Comparison of ENCODE assay signal across 8 cellular contexts in genomic region chr17:58351182-58351581, GRCh38. TPM values are rescaled to one million over a fixed set of nuclear protein-coding genes. Genes with fewer than 3 reads are reported as not detected.
DNase-seq lines count a peak whose midpoint lies in the region; ATAC-seq, FAIRE-seq and TF ChIP-seq lines count a peak whose summit lies in the region.

No MANE protein-coding gene starts in this region.

- SMC1A ChIA-PET in GM12878 (lab: Charles Lee; ENCODE audit: uncharacterized antibody, unreplicated experiment): interaction anchor here (0.8 to 7.2 kb wide), 14 partner anchors 11 to 89 kb away, joined by 3 to 91 read pairs (median 4); partner anchors contain the start of genes RNF43 and TSPOAP1

- H3K27ac ChIP-seq in cardiac muscle cell: peak overlapping the region; percentile 96
- peak overlapping the region; percentile 93; the same call in 1 of the 2 replicates for H3K27ac ChIP-seq in GM12878 (ENCODE audit: control insufficient read depth, insufficient read depth)
- H3K27ac ChIP-seq in mesenchymal stem cell (ENCODE audit: low read length, poor library complexity, severe bottlenecking): no peak overlapping the region
- no peak overlapping the region for H3K27ac ChIP-seq in upper lobe of right lung

- no peak overlapping the region for H2BK5ac ChIP-seq in mesenchymal stem cell (ENCODE audit: low read depth, low read length, poor library complexity, severe bottlenecking)

- H2BK15ac ChIP-seq in mesenchymal stem cell (ENCODE audit: low read depth, poor library complexity, severe bottlenecking): no peak overlapping the region

- no peak for TF ChIP-seq RAD21 in GM12878 (IDR thresholded peaks at IDR 0.05; ENCODE audit: insufficient read depth, low read depth, low read length)

- no peaks in the 10 kb centered on the region for H3K27me3 ChIP-seq in cardiac muscle cell
- H3K27me3 ChIP-seq in GM12878 (replicated peaks in 1 of 2; ENCODE audit: control insufficient read depth in 2 of 2, insufficient read depth in 2 of 2, low read length in 1 of 2): no peaks in the 10 kb centered on the region
- H3K27me3 ChIP-seq in mesenchymal stem cell (ENCODE audit: control insufficient read depth in 1 of 2, insufficient read depth in 1 of 2, low read length in 2 of 2): peaks cover 0 to 10% of the 10 kb centered on the region in 2 experiments
- no peaks in the 10 kb centered on the region for H3K27me3 ChIP-seq in upper lobe of right lung

- peaks cover 57% of the 10 kb centered on the region for H3K79me2 ChIP-seq in GM12878 (ENCODE audit: control insufficient read depth, insufficient read depth, low read length)

- WGBS in GM12878 (ENCODE audit: insufficient coverage, insufficient replicate concordance, low lambda C conversion rate, missing lambda C conversion rate): 0% methylated on average over 4 of the region's 4 CpGs
- WGBS in mesenchymal stem cell: 100% methylated on average over 1 of the region's 4 CpGs

- H4K8ac ChIP-seq in mesenchymal stem cell (ENCODE audit: low read length): no peak overlapping the region

- POLR2A ChIA-PET in GM12878 (lab: Charles Lee): interaction anchor here (0.6 to 6.5 kb wide), 11 partner anchors 13 to 154 kb away, joined by 3 to 64 read pairs (median 4); partner anchors contain the start of gene RNF43

- intact Hi-C loops in left cardiac atrium (cut with DNase I): no loop called here
- intact Hi-C loops in GM12878 (cut with micrococcal nuclease; ENCODE audit: unreplicated experiment): no loop called here
- intact Hi-C loops in upper lobe of right lung (cut with DNase I): no loop called here

- no peak for DNase-seq in cardiac muscle cell (ENCODE audit: low read depth in 1 of 2, low spot score in 1 of 2)
- no peak for DNase-seq in left cardiac atrium
- no peak for DNase-seq in GM12878 (ENCODE audit: low read depth, low spot score)
- DNase-seq in mesenchymal stem cell: no peak
- DNase-seq in upper lobe of right lung: no peak
- DNase-seq in GM20000 (ENCODE audit: low spot score): no peak
- no peak for DNase-seq in SKM-1 treated with dmso at 0.1 percent for 144 hours (lab: John Stamatoyannopoulos, UW; ENCODE audit: unreplicated experiment)

- no peak overlapping the region for H3K14ac ChIP-seq in mesenchymal stem cell (ENCODE audit: low read length in 2 of 2)

- no peaks in the 10 kb centered on the region; the same call in 1 of the 2 replicates for H4K20me1 ChIP-seq in GM12878 (ENCODE audit: control insufficient read depth, insufficient read depth)

- H4K91ac ChIP-seq in mesenchymal stem cell (ENCODE audit: low read length): no peak overlapping the region

- in situ Hi-C loops in GM12878 (cut with MboI): no loop called here

- no peak overlapping the region for H3K18ac ChIP-seq in mesenchymal stem cell (ENCODE audit: low read depth in 1 of 2, low read length in 2 of 2)

- no peak for TF ChIP-seq CTCF in cardiac muscle cell (IDR thresholded peaks at IDR 0.05; ENCODE audit: low read depth, low read length)
- TF ChIP-seq CTCF in GM12878 (IDR thresholded peaks at IDR 0.05 in 2 of 3, conservative IDR thresholded peaks at IDR 0.05 in 1 of 3; ENCODE audit: control insufficient read depth in 2 of 3, extremely low read depth in 1 of 3, insufficient read depth in 1 of 3, low read depth in 3 of 3, low read length in 3 of 3): no peak
- no peak for TF ChIP-seq CTCF in upper lobe of right lung (IDR thresholded peaks at IDR 0.05)
- TF ChIP-seq CTCF in GM20000 (IDR thresholded peaks at IDR 0.05; ENCODE audit: extremely low read depth, missing control alignments): no peak

- peaks cover 39% of the 10 kb centered on the region for H3K36me3 ChIP-seq in cardiac muscle cell
- peaks cover 17 to 25% of the 10 kb centered on the region in 2 experiments for H3K36me3 ChIP-seq in GM12878 (ENCODE audit: control insufficient read depth in 2 of 2, insufficient read depth in 2 of 2, low read length in 1 of 2)
- H3K36me3 ChIP-seq in mesenchymal stem cell (ENCODE audit: control insufficient read depth in 1 of 2, insufficient read depth in 2 of 2, low read depth in 1 of 2, low read length in 2 of 2): peaks cover 19 to 42% of the 10 kb centered on the region in 2 experiments
- peaks cover 45% of the 10 kb centered on the region for H3K36me3 ChIP-seq in upper lobe of right lung

- no peak overlapping the region for H2AK5ac ChIP-seq in mesenchymal stem cell (ENCODE audit: low read length, severe bottlenecking)

- H3K4me1 ChIP-seq in cardiac muscle cell (ENCODE audit: low read depth): peaks cover 9% of the 10 kb centered on the region
- H3K4me1 ChIP-seq in GM12878 (ENCODE audit: control insufficient read depth, insufficient read depth, low read length): peaks cover 14% of the 10 kb centered on the region
- H3K4me1 ChIP-seq in mesenchymal stem cell (ENCODE audit: control insufficient read depth, insufficient read depth, low read depth, low read length): peaks cover 10% of the 10 kb centered on the region
- peaks cover 9% of the 10 kb centered on the region for H3K4me1 ChIP-seq in upper lobe of right lung

- no peak overlapping the region for H2BK12ac ChIP-seq in mesenchymal stem cell (ENCODE audit: low read length in 2 of 2)

- RAD21 ChIA-PET in GM12878 (lab: Charles Lee; ENCODE audit: unreplicated experiment): interaction anchor here (1.2 to 4.8 kb wide), 8 partner anchors 13 to 66 kb away, joined by 3 to 49 read pairs (median 12); partner anchors contain the start of genes RNF43 and TSPOAP1

- H3K4me3 ChIP-seq in cardiac muscle cell: peak overlapping the region; percentile 67
- H3K4me3 ChIP-seq in GM12878: peak overlapping the region; percentile 94
- peak overlapping the region in 1 of 2 experiments; percentile 98 for H3K4me3 ChIP-seq in mesenchymal stem cell (ENCODE audit: insufficient read depth in 1 of 2, low read depth in 1 of 2, low read length in 2 of 2)
- H3K4me3 ChIP-seq in upper lobe of right lung: peak overlapping the region; percentile 95

- peaks cover 14% of the 10 kb centered on the region for H3K79me1 ChIP-seq in mesenchymal stem cell (replicated peaks; ENCODE audit: low read length, poor library complexity, severe bottlenecking)

- H3K9me3 ChIP-seq in cardiac muscle cell (ENCODE audit: low read depth): no peaks in the 10 kb centered on the region
- no peaks in the 10 kb centered on the region for H3K9me3 ChIP-seq in GM12878 (replicated peaks; ENCODE audit: control insufficient read depth, insufficient read depth, low read length)
- no peaks in the 10 kb centered on the region for H3K9me3 ChIP-seq in mesenchymal stem cell (ENCODE audit: control insufficient read depth, low read length)
- H3K9me3 ChIP-seq in upper lobe of right lung: no peaks in the 10 kb centered on the region

- peak overlapping the region; percentile 99 for H3K9ac ChIP-seq in GM12878 (ENCODE audit: control insufficient read depth, insufficient read depth, low read length)
- H3K9ac ChIP-seq in mesenchymal stem cell (ENCODE audit: low read length): peak overlapping the region; percentile 96

- CTCF ChIA-PET in GM12878 (lab: Yijun Ruan, JAX): interaction anchor here (0.9 to 5.0 kb wide), 15 partner anchors 8 to 101 kb away, joined by 3 to 28 read pairs (median 5); partner anchors contain the start of gene RNF43

- H3K4ac ChIP-seq in mesenchymal stem cell (ENCODE audit: low read depth in 1 of 2, low read length in 2 of 2): no peak overlapping the region

- H3K4me2 ChIP-seq in GM12878 (ENCODE audit: control insufficient read depth, insufficient read depth) (peak overlapping the region; percentile 48), mesenchymal stem cell (ENCODE audit: low read length, poor library complexity, severe bottlenecking) (peak overlapping the region; percentile 74)

- no peak overlapping the region for H3K23ac ChIP-seq in mesenchymal stem cell (ENCODE audit: low read length in 2 of 2)

- ATAC-seq in left cardiac atrium (no peak), GM12878 (no peak), upper lobe of right lung (no peak), GM21619 (IDR thresholded peaks at IDR 0.05; ENCODE audit: unreplicated experiment) (no peak)

- TF ChIP-seq EP300 in GM12878 (IDR thresholded peaks at IDR 0.05; ENCODE audit: borderline replicate concordance in 1 of 2, control insufficient read depth in 1 of 2, low read depth in 2 of 2, low read length in 2 of 2): no peak

- H2BK120ac ChIP-seq in mesenchymal stem cell (ENCODE audit: low read depth, low read length): no peak overlapping the region

- no peak for TF ChIP-seq POLR2A in GM12878 (IDR thresholded peaks at IDR 0.05; ENCODE audit: low read depth, low read length)

- TSS peak; percentile 63 for BruUV-seq in GM12878 (replicated peaks; lab: Mats Ljungman, UMichigan)

- FAIRE-seq in GM12878 (lab: Jason Lieb, UNC): no peak

- H2AFZ ChIP-seq in GM12878 (ENCODE audit: control insufficient read depth, low read depth, low read length) (no peak overlapping the region), mesenchymal stem cell (ENCODE audit: low read depth, low read length) (no peak overlapping the region)

RNA-seq across cellular contexts. Expression of gene SUPT4H1, which starts 0.8 kb away (rescaled TPM):
- total RNA-seq in cardiac muscle cell (94.6 and 152 TPM in 2 replicates), left cardiac atrium (10 to 100 TPM; 49.4 to 60.6 TPM), GM12878 (2014; rRNA removed) (87.9 and 92.8 TPM in 2 replicates), GM12878 (2014; rRNA removed; fragmentation: Illumina TruSeq; extraction: Trizol) (70.4 and 83.8 TPM in 2 replicates), GM12878 (2021) (87.0 and 93.2 TPM in 2 replicates), upper lobe of right lung (82.4 TPM)
- polyA plus RNA-seq in cardiac muscle cell (97.9 and 102 TPM in 2 replicates), GM12878 (2011; rRNA removed) (230 and 240 TPM in 2 replicates), GM12878 (2014; fragmentation: Illumina TruSeq; extraction: Trizol) (98.9 and 112 TPM in 2 replicates), GM12878 (2014; fragmentation: Nextera tagmentation; extraction: Ambion mirVana) (100 to 1,000 TPM; 148 to 293 TPM), GM12878 (2014; rRNA removed) (94.9 and 102 TPM in 2 replicates), GM12878 (2016; fragmentation: Nextera tagmentation; extraction: Ambion mirVana) (100 to 1,000 TPM; 143 to 159 TPM)
- 8.8 and 9.5 TPM in 2 replicates for total RNA-seq in GM12878 (2013; cell fraction: nucleolus; rRNA removed)
- 90.2 TPM for polyA plus RNA-seq in GM12878 (2011; ENCODE audit: low read depth)
- polyA plus RNA-seq in GM12878 (2011; cell fraction: cytosol; rRNA removed): 105 and 107 TPM in 2 replicates
- 61.5 and 64.9 TPM in 2 replicates for polyA plus RNA-seq in GM12878 (2011; cell fraction: nucleus; rRNA removed)
- 88.7 and 95.3 TPM in 2 replicates for polyA plus RNA-seq in GM12878 (2012)
- 60.9 and 80.0 TPM in 2 replicates for polyA minus RNA-seq in GM12878 (2011; rRNA and poly(A)+ RNA removed)
- polyA minus RNA-seq in GM12878 (2011; cell fraction: cytosol; rRNA and poly(A)+ RNA removed): 11.5 and 19.8 TPM in 2 replicates
- polyA minus RNA-seq in GM12878 (2011; cell fraction: nucleus; rRNA and poly(A)+ RNA removed): 5.6 and 14.2 TPM in 2 replicates
- 68.0 TPM for polyA plus RNA-seq in mesenchymal stem cell (2013, experiment 1 of 2)
- 70.8 TPM for polyA plus RNA-seq in mesenchymal stem cell (2013, experiment 2 of 2)

RNA-seq across cellular contexts. Expression of gene TSPOAP1, which starts 22.6 kb away (rescaled TPM):
- 45.1 and 92.1 TPM in 2 replicates for total RNA-seq in cardiac muscle cell
- polyA plus RNA-seq in cardiac muscle cell: 77.5 and 85.3 TPM in 2 replicates
- total RNA-seq in left cardiac atrium: 1 to 10 TPM; 8.8 to 9.0 TPM
- 52.4 and 53.8 TPM in 2 replicates for total RNA-seq in GM12878 (2013; cell fraction: nucleolus; rRNA removed)
- 5.6 and 5.7 TPM in 2 replicates for total RNA-seq in GM12878 (2014; rRNA removed)
- total RNA-seq in GM12878 (2014; rRNA removed; fragmentation: Illumina TruSeq; extraction: Trizol): 2.8 and 3.6 TPM in 2 replicates
- 6.5 and 8.8 TPM in 2 replicates for total RNA-seq in GM12878 (2021)
- polyA plus RNA-seq in GM12878 (2011; ENCODE audit: low read depth): 5.7 TPM
- polyA plus RNA-seq in GM12878 (2011; rRNA removed): 11.6 and 16.4 TPM in 2 replicates
- polyA plus RNA-seq in GM12878 (2011; cell fraction: cytosol; rRNA removed): 12.2 and 16.5 TPM in 2 replicates
- 164 and 168 TPM in 2 replicates for polyA plus RNA-seq in GM12878 (2011; cell fraction: nucleus; rRNA removed)
- 9.8 and 14.2 TPM in 2 replicates for polyA plus RNA-seq in GM12878 (2012)
- polyA plus RNA-seq in GM12878 (2014; fragmentation: Illumina TruSeq; extraction: Trizol): 1.2 and 4.2 TPM in 2 replicates
- polyA plus RNA-seq in GM12878 (2014; fragmentation: Nextera tagmentation; extraction: Ambion mirVana): under 1 TPM in 1 of 2 experiments, not detected in 1; 0.58 TPM
- polyA plus RNA-seq in GM12878 (2014; rRNA removed): 8.5 and 10.9 TPM in 2 replicates
- 1 to 10 TPM; 2.2 to 3.2 TPM for polyA plus RNA-seq in GM12878 (2016; fragmentation: Nextera tagmentation; extraction: Ambion mirVana)
- polyA minus RNA-seq in GM12878 (2011; rRNA and poly(A)+ RNA removed): 7.2 and 17.1 TPM in 2 replicates
- 6.4 and 6.7 TPM in 2 replicates for polyA minus RNA-seq in GM12878 (2011; cell fraction: cytosol; rRNA and poly(A)+ RNA removed)
- 16.2 and 33.3 TPM in 2 replicates for polyA minus RNA-seq in GM12878 (2011; cell fraction: nucleus; rRNA and poly(A)+ RNA removed)
- 0.23 TPM for polyA plus RNA-seq in mesenchymal stem cell (2013, experiment 1 of 2)
- 0.27 TPM for polyA plus RNA-seq in mesenchymal stem cell (2013, experiment 2 of 2)
- total RNA-seq in upper lobe of right lung: 21.0 TPM

Comparison
In these comparisons a context has a peak if more than half of its experiments do, and no peak if none do; other contexts are left out.
1. H3K27ac ChIP-seq: peak in cardiac muscle cell (single experiment) and GM12878 (single experiment); none in mesenchymal stem cell (single experiment) and upper lobe of right lung (single experiment).